In genomic region chr22:40308999-40309578, GRCh38 we compare ENCODE assay signal across 18 cellular contexts. TPM values are rescaled to one million over a fixed set of nuclear protein-coding genes. Genes with fewer than 3 reads are reported as not detected.
DNase-seq lines count a peak whose midpoint lies in the region; ATAC-seq and TF ChIP-seq lines count a peak whose summit lies in the region.
"Had no signal": no experiment of that assay in that cellular context is flagged by ENCODE, and none has a peak within 500 bp of the region (broad histone marks: within the 10 kb centered on the region; RNA-seq: fewer than 3 reads in every experiment).

No MANE protein-coding gene starts in this region.

- no peak overlapping the region for H3K23ac ChIP-seq in mesenchymal stem cell (ENCODE audit: low read length in 2 of 2)

- peaks cover 1% of the 10 kb centered on the region for H3K4me1 ChIP-seq in mesenchymal stem cell (ENCODE audit: control insufficient read depth, insufficient read depth, low read depth, low read length)
- peaks cover 21 to 25% of the 10 kb centered on the region in 2 donors for H3K4me1 ChIP-seq in thyroid gland
- peaks cover 0 to 7% of the 10 kb centered on the region in 2 donors for H3K4me1 ChIP-seq in gastrocnemius medialis
- H3K4me1 ChIP-seq: upper lobe of right lung had no signal

- H3K9me3 ChIP-seq in mesenchymal stem cell (ENCODE audit: control insufficient read depth, low read length) (no peaks in the 10 kb centered on the region), thyroid gland (no peaks in the 10 kb centered on the region), gastrocnemius medialis (no peaks in the 10 kb centered on the region)
- H3K9me3 ChIP-seq: heart right ventricle, upper lobe of right lung had no signal

- no peak overlapping the region for H2BK5ac ChIP-seq in mesenchymal stem cell (ENCODE audit: low read depth, low read length, poor library complexity, severe bottlenecking)

- no peak overlapping the region for H3K18ac ChIP-seq in mesenchymal stem cell (ENCODE audit: low read depth in 1 of 2, low read length in 2 of 2)

- CTCF ChIA-PET in activated CD4-positive, alpha-beta memory T cell treated with anti-CD3 and anti-CD28 coated beads for 36 hours (lab: Charles Lee), result no interaction called here
- CTCF ChIA-PET in activated CD4-positive, alpha-beta memory T cell treated with anti-CD3 and anti-CD28 coated beads, Interleukin-2, amount 10 ng/mL, durations not matched to agents 7 days and 5 days (lab: Charles Lee), result interaction anchor here (1.0 to 1.5 kb wide), 3 partner anchors 36 to 39 kb away, joined by 3 read pairs; no protein-coding TSS in a partner anchor

- ATAC-seq in activated naive CD4-positive, alpha-beta T cell treated with anti-CD3 and anti-CD28 coated beads, Interleukin-2, amount 50 U/mL, for 72 hours, result no peak
- ATAC-seq in gastrocnemius medialis, result no peak
- ATAC-seq: esophagus mucosa, heart right ventricle, upper lobe of right lung had no signal

- H3K27ac ChIP-seq in mesenchymal stem cell (ENCODE audit: low read length, poor library complexity, severe bottlenecking) (no peak overlapping the region), thyroid gland (peak overlapping the region; percentile 58 to 84 (median 62)), gastrocnemius medialis (no peak overlapping the region)
- H3K27ac ChIP-seq: heart right ventricle, upper lobe of right lung had no signal

- H3K36me3 Mint-ChIP-seq in activated CD4-positive, alpha-beta memory T cell treated with anti-CD3 and anti-CD28 coated beads for 36 hours, result peaks cover 32% of the 10 kb centered on the region
- peaks cover 61% of the 10 kb centered on the region for H3K36me3 Mint-ChIP-seq in activated CD4-positive, alpha-beta memory T cell treated with anti-CD3 and anti-CD28 coated beads, Interleukin-2, amount 10 ng/mL, durations not matched to agents 7 days and 5 days (ENCODE audit: low read depth)
- H3K36me3 Mint-ChIP-seq in activated naive CD4-positive, alpha-beta T cell treated with anti-CD3 and anti-CD28 coated beads, Interleukin-2, amount 50 U/mL, for 72 hours, result peaks cover 23 to 30% of the 10 kb centered on the region in 2 donors

- H3K27me3 ChIP-seq in mesenchymal stem cell (ENCODE audit: control insufficient read depth in 1 of 2, insufficient read depth in 1 of 2, low read length in 2 of 2) (no peaks in the 10 kb centered on the region), thyroid gland (no peaks in the 10 kb centered on the region), gastrocnemius medialis (no peaks in the 10 kb centered on the region)
- H3K27me3 ChIP-seq: brain microvascular endothelial cell, heart right ventricle, upper lobe of right lung had no signal

- intact Hi-C loops in activated CD4-positive, alpha-beta memory T cell treated with anti-CD3 and anti-CD28 coated beads for 36 hours (cut with micrococcal nuclease), result no loop called here
- intact Hi-C loops in thyroid gland (cut with DNase I) (no loop called here), gastrocnemius medialis (cut with DNase I; ENCODE audit: low total_unique reads) (no loop called here)

- TF ChIP-seq CTCF in thyroid gland (IDR thresholded peaks at IDR 0.05), result no peak
- no peak for TF ChIP-seq CTCF in gastrocnemius medialis (IDR thresholded peaks at IDR 0.05 in 4 of 5, conservative IDR thresholded peaks at IDR 0.05 in 1 of 5)

- H3K36me3 ChIP-seq in mesenchymal stem cell (ENCODE audit: control insufficient read depth in 1 of 2, insufficient read depth in 2 of 2, low read depth in 1 of 2, low read length in 2 of 2) (peaks cover 28 to 72% of the 10 kb centered on the region in 2 experiments), thyroid gland (peaks cover 19 to 21% of the 10 kb centered on the region in 2 donors), gastrocnemius medialis (peaks cover 3 to 66% of the 10 kb centered on the region in 2 donors)

- no peak overlapping the region for H3K4ac ChIP-seq in mesenchymal stem cell (ENCODE audit: low read depth in 1 of 2, low read length in 2 of 2)

- H3K4me3 ChIP-seq in mesenchymal stem cell (ENCODE audit: insufficient read depth in 1 of 2, low read depth in 1 of 2, low read length in 2 of 2) (no peak overlapping the region), thyroid gland (replicated peaks in 1 of 3) (no peak overlapping the region), gastrocnemius medialis (no peak overlapping the region)
- H3K4me3 ChIP-seq: heart right ventricle, upper lobe of right lung had no signal

- H2BK120ac ChIP-seq in mesenchymal stem cell (ENCODE audit: low read depth, low read length), result no peak overlapping the region

- H2BK15ac ChIP-seq in mesenchymal stem cell (ENCODE audit: low read depth, poor library complexity, severe bottlenecking), result no peak overlapping the region

- POLR2A ChIA-PET in activated CD4-positive, alpha-beta memory T cell treated with anti-CD3 and anti-CD28 coated beads for 36 hours (lab: Charles Lee), result interaction anchor here (1.0 kb wide), 1 partner anchor 15 kb away, joined by 3 read pairs; no protein-coding TSS in a partner anchor
- POLR2A ChIA-PET in activated CD4-positive, alpha-beta memory T cell treated with anti-CD3 and anti-CD28 coated beads, Interleukin-2, amount 10 ng/mL, durations not matched to agents 7 days and 5 days (lab: Charles Lee), result interaction anchor here (0.8 to 2.4 kb wide), 5 partner anchors 10 to 253 kb away, joined by 3 to 6 read pairs (median 3); no protein-coding TSS in a partner anchor

- no peak overlapping the region for H2BK12ac ChIP-seq in mesenchymal stem cell (ENCODE audit: low read length in 2 of 2)

- H3K9me3 Mint-ChIP-seq in activated CD4-positive, alpha-beta memory T cell treated with anti-CD3 and anti-CD28 coated beads for 36 hours, result no peaks in the 10 kb centered on the region
- no peaks in the 10 kb centered on the region for H3K9me3 Mint-ChIP-seq in activated CD4-positive, alpha-beta memory T cell treated with anti-CD3 and anti-CD28 coated beads, Interleukin-2, amount 10 ng/mL, durations not matched to agents 7 days and 5 days
- no peaks in the 10 kb centered on the region for H3K9me3 Mint-ChIP-seq in activated naive CD4-positive, alpha-beta T cell treated with anti-CD3 and anti-CD28 coated beads, Interleukin-2, amount 50 U/mL, for 72 hours
- H3K9me3 Mint-ChIP-seq: IgD-negative memory B cell had no signal

- H3K9ac ChIP-seq in mesenchymal stem cell (ENCODE audit: low read length), result peak overlapping the region; percentile 81

- no peak overlapping the region for H3K4me3 Mint-ChIP-seq in activated CD4-positive, alpha-beta memory T cell treated with anti-CD3 and anti-CD28 coated beads for 36 hours
- no peak overlapping the region for H3K4me3 Mint-ChIP-seq in activated CD4-positive, alpha-beta memory T cell treated with anti-CD3 and anti-CD28 coated beads, Interleukin-2, amount 10 ng/mL, durations not matched to agents 7 days and 5 days
- H3K4me3 Mint-ChIP-seq: IgD-negative memory B cell had no signal

- peak overlapping the region; percentile 30 for H3K27ac Mint-ChIP-seq in activated CD4-positive, alpha-beta memory T cell treated with anti-CD3 and anti-CD28 coated beads for 36 hours
- no peak overlapping the region for H3K27ac Mint-ChIP-seq in activated CD4-positive, alpha-beta memory T cell treated with anti-CD3 and anti-CD28 coated beads, Interleukin-2, amount 10 ng/mL, durations not matched to agents 7 days and 5 days
- peak overlapping the region; percentile 44 to 78 for H3K27ac Mint-ChIP-seq in activated naive CD4-positive, alpha-beta T cell treated with anti-CD3 and anti-CD28 coated beads, Interleukin-2, amount 50 U/mL, for 72 hours

- peaks cover 14% of the 10 kb centered on the region for H3K79me1 ChIP-seq in mesenchymal stem cell (replicated peaks; ENCODE audit: low read length, poor library complexity, severe bottlenecking)

- WGBS in mesenchymal stem cell, result 98% methylated on average over 4 of the region's 6 CpGs
- 90 to 91% methylated on average over 6 of the region's 6 CpGs for WGBS in thyroid gland, 2 donors

- no peak overlapping the region for H2AK5ac ChIP-seq in mesenchymal stem cell (ENCODE audit: low read length, severe bottlenecking)

- H4K8ac ChIP-seq in mesenchymal stem cell (ENCODE audit: low read length), result no peak overlapping the region

- in situ Hi-C loops in gastrocnemius medialis (cut with MboI; ENCODE audit: low sequenced_read_pairs in 4 of 4), result loop anchor here in 1 of 4 donors (25.0 kb wide), 1 partner anchor 103 kb away; no protein-coding TSS in a partner anchor

- H3K4me2 ChIP-seq in mesenchymal stem cell (ENCODE audit: low read length, poor library complexity, severe bottlenecking), result no peak overlapping the region

- no peak overlapping the region for H2AFZ ChIP-seq in mesenchymal stem cell (ENCODE audit: low read depth, low read length)

- no peak overlapping the region for H4K91ac ChIP-seq in mesenchymal stem cell (ENCODE audit: low read length)

- TF ChIP-seq POLR2A in thyroid gland (IDR thresholded peaks at IDR 0.05) (no peak), gastrocnemius medialis (IDR thresholded peaks at IDR 0.05) (no peak)

- H3K14ac ChIP-seq in mesenchymal stem cell (ENCODE audit: low read length in 2 of 2), result no peak overlapping the region

- H3K4me1 Mint-ChIP-seq in activated CD4-positive, alpha-beta memory T cell treated with anti-CD3 and anti-CD28 coated beads for 36 hours (ENCODE audit: low read depth), result peaks cover 32% of the 10 kb centered on the region
- H3K4me1 Mint-ChIP-seq in activated CD4-positive, alpha-beta memory T cell treated with anti-CD3 and anti-CD28 coated beads, Interleukin-2, amount 10 ng/mL, durations not matched to agents 7 days and 5 days, result peaks cover 18% of the 10 kb centered on the region

- H3K27me3 Mint-ChIP-seq in activated CD4-positive, alpha-beta memory T cell treated with anti-CD3 and anti-CD28 coated beads for 36 hours, result no peaks in the 10 kb centered on the region
- no peaks in the 10 kb centered on the region for H3K27me3 Mint-ChIP-seq in activated CD4-positive, alpha-beta memory T cell treated with anti-CD3 and anti-CD28 coated beads, Interleukin-2, amount 10 ng/mL, durations not matched to agents 7 days and 5 days
- H3K27me3 Mint-ChIP-seq: IgD-negative memory B cell had no signal

- DNase-seq in activated CD4-positive, alpha-beta memory T cell treated with anti-CD3 and anti-CD28 coated beads for 36 hours, result no peak
- no peak for DNase-seq in activated CD4-positive, alpha-beta memory T cell treated with anti-CD3 and anti-CD28 coated beads, Interleukin-2, amount 10 ng/mL, durations not matched to agents 7 days and 5 days
- no peak for DNase-seq in activated naive CD4-positive, alpha-beta T cell treated with anti-CD3 and anti-CD28 coated beads, Interleukin-2, amount 50 U/mL, for 72 hours (ENCODE audit: low spot score in 2 of 2)
- no peak for DNase-seq in mesenchymal stem cell
- DNase-seq in thyroid gland, result no peak
- DNase-seq in stimulated activated naive CD4-positive, alpha-beta T cell treated with Interleukin-2 at 50 U/mL for 16 hours (lab: John Stamatoyannopoulos, UW), result no peak
- no peak for DNase-seq in gastrocnemius medialis
- no peak for DNase-seq in NCI-H187 (lab: John Stamatoyannopoulos, UW)
- DNase-seq: activated effector memory CD4-positive, alpha-beta T cell treated with Interleukin-2 at 50 U/mL for 16 hours; brain microvascular endothelial cell; heart right ventricle; mesendoderm; NCI-H2107; NCI-H526; SHP77 treated with DMSO at 0.1 percent for 48 hours; upper lobe of right lung had no signal

RNA-seq across cellular contexts. Expression of gene ADSL, which starts 37.2 kb away (rescaled TPM):
- total RNA-seq in activated CD4-positive, alpha-beta memory T cell treated with anti-CD3 and anti-CD28 coated beads for 36 hours, result 100 to 1,000 TPM; 143 to 146 TPM
- 100 to 1,000 TPM in 1 of 2 experiments, 10 to 100 TPM in 1; 95.0 to 105 TPM for total RNA-seq in activated CD4-positive, alpha-beta memory T cell treated with anti-CD3 and anti-CD28 coated beads, Interleukin-2, amount 10 ng/mL, durations not matched to agents 7 days and 5 days
- 100 to 1,000 TPM in 1 of 2 donors, 10 to 100 TPM in 1; 97.4 to 135 TPM for total RNA-seq in activated naive CD4-positive, alpha-beta T cell treated with anti-CD3 and anti-CD28 coated beads, Interleukin-2, amount 50 U/mL, for 72 hours
- polyA plus RNA-seq in mesenchymal stem cell (2013, experiment 1 of 2), result 69.3 TPM
- polyA plus RNA-seq in mesenchymal stem cell (2013, experiment 2 of 2), result 69.1 TPM
- total RNA-seq in thyroid gland, result 10 to 100 TPM; 49.0 to 69.4 (median 60.1) TPM
- 100 to 1,000 TPM; 249 to 283 (median 262) TPM for total RNA-seq in gastrocnemius medialis

Comparison
In these comparisons a context has a peak if more than half of its experiments do, and no peak if none do; other contexts are left out.
1. H3K27ac ChIP-seq: peak in thyroid gland (3 of 3); none in mesenchymal stem cell (single experiment) and gastrocnemius medialis (0 of 4).